In the genomic region with DNA sequence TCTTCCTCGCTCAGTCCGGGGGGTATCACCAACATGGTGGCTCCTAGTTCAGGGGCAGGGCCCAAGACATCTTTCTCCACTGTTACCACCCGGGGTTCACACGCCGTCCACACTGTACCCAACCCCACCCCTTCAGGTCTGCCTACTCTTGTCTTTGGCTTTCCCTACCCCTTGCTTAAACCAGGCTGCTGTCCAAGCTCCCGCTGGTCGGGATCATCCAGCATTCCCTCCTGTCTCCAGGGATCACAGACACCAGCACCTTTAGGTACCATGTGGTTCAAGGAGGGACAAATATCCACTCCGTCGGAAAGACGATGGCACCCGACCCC, we compare ENCODE assay signal across 6 cellular contexts. TPM values are rescaled to one million over a fixed set of nuclear protein-coding genes. Genes with fewer than 3 reads are reported as not detected.
A peak's percentile ranks its signal among the peaks of the same experiment; 100 is the strongest.
DNase-seq lines count a peak whose midpoint lies in the region; TF ChIP-seq lines count a peak whose summit lies in the region.

No MANE protein-coding gene starts in this region.

- DNase-seq in foreskin fibroblast: no peak
- DNase-seq in testis: no peak
- no peak for DNase-seq in GM10266 (ENCODE audit: extremely low spot score)
- DNase-seq in mesenteric fat pad (ENCODE audit: low spot score): no peak

- TF ChIP-seq POLR2A in testis (IDR thresholded peaks at IDR 0.05): no peak

- H3K4me1 ChIP-seq in KMS-11 (ENCODE audit: low read depth, poor library complexity, severe bottlenecking) (peaks cover 9% of the 10 kb centered on the region), testis (peaks cover 12% of the 10 kb centered on the region)

- no peaks in the 10 kb centered on the region for H3K27me3 ChIP-seq in KMS-11 (ENCODE audit: insufficient read depth, low read depth)
- H3K27me3 ChIP-seq in testis: no peaks in the 10 kb centered on the region

- peak overlapping the region; percentile 76 for H3K4me3 ChIP-seq in KMS-11 (IDR thresholded peaks at IDR 0.05; ENCODE audit: insufficient read depth, low read depth, low read length)
- H3K4me3 ChIP-seq in foreskin fibroblast (ENCODE audit: low read depth in 1 of 2, low read length in 2 of 2): peak overlapping the region; percentile 99
- H3K4me3 ChIP-seq in testis: peak overlapping the region; percentile 66 to 90

- H3K36me3 ChIP-seq in KMS-11 (ENCODE audit: insufficient read depth) (peaks cover 13% of the 10 kb centered on the region; the same call in 1 of the 2 replicates), testis (ENCODE audit: low read depth, missing control alignments) (no peaks in the 10 kb centered on the region)

- TF ChIP-seq CTCF in C4-2B (conservative IDR thresholded peaks at IDR 0.05) (no peak), KMS-11 (conservative IDR thresholded peaks at IDR 0.05; ENCODE audit: low read depth, low read length) (no peak), foreskin fibroblast (IDR thresholded peaks at IDR 0.05; ENCODE audit: low read depth, low read length) (no peak), testis (IDR thresholded peaks at IDR 0.05) (no peak), GM10266 (IDR thresholded peaks at IDR 0.05; ENCODE audit: control insufficient read depth, insufficient read depth, low read depth, missing control alignments) (no peak)

- WGBS in testis, 2 donors: 8 to 9% methylated on average over 11 of the region's 11 CpGs

- H3K4me2 ChIP-seq in KMS-11: peak overlapping the region; percentile 70

- H3K9me3 ChIP-seq in testis: no peaks in the 10 kb centered on the region

- H3K27ac ChIP-seq in C4-2B (peak overlapping the region; percentile 84), KMS-11 (no peak overlapping the region; the same call in 1 of the 2 replicates), testis (peak overlapping the region; percentile 67 to 84)

- peaks cover 18% of the 10 kb centered on the region for H3K79me2 ChIP-seq in KMS-11 (ENCODE audit: insufficient read depth, low read depth)

- intact Hi-C loops in testis (cut with DNase I; ENCODE audit: low total_unique reads): loop anchor here (10.0 kb wide), 1 partner anchor 166 kb away; a partner anchor contains a TSS

- H4K20me1 ChIP-seq in KMS-11 (ENCODE audit: insufficient read depth): no peaks in the 10 kb centered on the region

- peak overlapping the region; percentile 54 for H3K9ac ChIP-seq in KMS-11

- H2AFZ ChIP-seq in KMS-11 (ENCODE audit: low read depth): peak overlapping the region; percentile 36

RNA-seq across cellular contexts. Expression of a gene that starts 0.4 kb away (rescaled TPM):
- total RNA-seq in testis (100 to 1,000 TPM; 181 to 219 TPM), mesenteric fat pad (59.2 TPM)
- 292 TPM for polyA plus RNA-seq in testis (ENCODE audit: insufficient read depth, low read depth, low replicate concordance)

RNA-seq across cellular contexts. Expression of a gene that starts 0.6 kb away (rescaled TPM):
- total RNA-seq in testis (10 to 100 TPM; 59.2 to 73.0 TPM), mesenteric fat pad (52.5 TPM)
- 39.6 TPM for polyA plus RNA-seq in testis (ENCODE audit: insufficient read depth, low read depth, low replicate concordance)

RNA-seq across cellular contexts. Expression of a gene that starts 12.5 kb away (rescaled TPM):
- 1 to 10 TPM; 4.8 to 5.8 TPM for total RNA-seq in testis
- polyA plus RNA-seq in testis (ENCODE audit: insufficient read depth, low read depth, low replicate concordance): 38.6 TPM
- total RNA-seq in mesenteric fat pad: 38.0 TPM

RNA-seq across cellular contexts. Expression of a gene that starts 13.6 kb away (rescaled TPM):
- 10 to 100 TPM; 43.7 to 59.1 TPM for total RNA-seq in testis
- polyA plus RNA-seq in testis (ENCODE audit: insufficient read depth, low read depth, low replicate concordance): 96.6 TPM
- total RNA-seq in mesenteric fat pad: 17.1 TPM

RNA-seq across cellular contexts. Expression of a gene that starts 23.5 kb away (rescaled TPM):
- total RNA-seq in testis (100 to 1,000 TPM in 1 of 2 donors, 10 to 100 TPM in 1; 24.6 to 123 TPM), mesenteric fat pad (36.2 TPM)
- polyA plus RNA-seq in testis (ENCODE audit: insufficient read depth, low read depth, low replicate concordance): 114 TPM
